2 cellular contexts compared by ENCODE assay signal in genomic region chr5:140764177-140765020, GRCh38.
TF ChIP-seq lines count a peak whose summit lies in the region.

No MANE protein-coding gene starts in this region.

TF ChIP-seq in HEK293, 187 proteins besides CTCF, POLR2A, EP300 and RAD21:
- TF ChIP-seq ZNF610 (tag by site-specific recombination; IDR thresholded peaks at IDR 0.05; ENCODE audit: borderline replicate concordance) (no peak), SETDB1 (IDR thresholded peaks at IDR 0.05; ENCODE audit: insufficient read length, low read length) (peak; percentile 99), ZNF274 (IDR thresholded peaks at IDR 0.05; ENCODE audit: low read length) (peak; percentile 82), ZNF274 (tag by site-specific recombination; IDR thresholded peaks at IDR 0.05; ENCODE audit: borderline replicate concordance) (peak; percentile 95)
TF ChIP-seq in HEK293: peak in this region for 2.

TF ChIP-seq in endothelial cell of umbilical vein, 7 proteins besides CTCF, POLR2A, EP300 and RAD21:
- TF ChIP-seq GATA2 (IDR thresholded peaks at IDR 0.05; ENCODE audit: insufficient read depth, insufficient read length, low read depth, low read length), result no peak
- no peak for TF ChIP-seq MAX (IDR thresholded peaks at IDR 0.05; ENCODE audit: insufficient read depth, insufficient read length)
- no peak for TF ChIP-seq POLR2AphosphoS5 (IDR thresholded peaks at IDR 0.05; ENCODE audit: insufficient read depth, low read depth, low read length)
TF ChIP-seq in endothelial cell of umbilical vein: peak in this region for 0.
